Comparison of ENCODE assay signal across 8 cellular contexts in the genomic region with DNA sequence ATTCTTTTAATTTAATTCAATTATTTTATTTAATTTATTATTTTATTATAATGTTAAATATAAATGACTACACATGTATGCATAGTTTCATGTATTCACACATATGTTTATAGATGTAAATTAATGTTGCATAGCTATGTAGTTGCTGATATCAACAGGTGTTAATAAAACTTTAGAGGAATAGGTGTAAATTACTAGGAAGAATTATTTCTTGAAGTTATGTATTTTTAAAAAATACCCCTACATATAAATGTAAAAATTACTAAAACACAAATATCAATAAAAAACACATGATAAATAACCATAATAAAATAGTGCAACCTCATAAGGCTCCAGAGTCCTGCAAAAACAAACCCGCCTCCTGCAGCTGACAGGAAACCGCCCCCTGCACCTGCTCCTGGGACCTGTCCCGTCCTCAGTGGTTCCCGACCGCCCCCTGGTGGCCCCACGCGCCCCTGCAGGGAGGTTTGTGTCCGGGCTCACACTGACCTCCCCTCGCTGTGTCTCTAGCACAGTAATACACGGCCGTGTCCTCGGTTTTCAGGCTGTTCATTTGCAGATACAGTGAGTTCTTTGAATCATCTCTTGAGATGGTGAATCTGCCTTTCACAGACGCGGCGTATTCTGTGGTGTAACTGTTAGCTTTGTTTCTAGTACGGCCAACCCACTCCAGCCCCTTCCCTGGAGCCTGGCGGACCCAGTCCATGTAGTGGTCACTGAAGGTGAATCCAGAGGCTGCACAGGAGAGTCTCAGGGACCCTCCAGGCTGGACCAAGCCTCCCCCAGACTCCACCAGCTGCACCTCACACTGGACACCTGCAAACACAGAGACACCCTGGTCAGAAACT.
DNase-seq lines count a peak whose midpoint lies in the region; ATAC-seq and TF ChIP-seq lines count a peak whose summit lies in the region.

No MANE protein-coding gene starts in this region.

- no peak for ATAC-seq in sciatic nerve

- DNase-seq in CD1c-positive myeloid dendritic cell (ENCODE audit: extremely low spot score) (peak; percentile 68), HEK293T (ENCODE audit: extremely low spot score) (peak; percentile 38), NCI-H82 (lab: John Stamatoyannopoulos, UW) (peak; percentile 69), germinal center (ENCODE audit: low spot score) (peak; percentile 77), cerebellum (ENCODE audit: low spot score) (no peak), sciatic nerve (ENCODE audit: low spot score) (no peak)
- peak; percentile 23 for DNase-seq in activated CD8-positive, alpha-beta memory T cell treated with anti-CD3 and anti-CD28 coated beads, Interleukin-2, amount 50 U/mL, for 24 hours (ENCODE audit: extremely low read depth)
- DNase-seq in stimulated activated CD4-positive, alpha-beta T cell treated with anti-CD3 and anti-CD28 coated beads, Interleukin-15, amount 100 ng/mL, for 48 hours (ENCODE audit: low read depth in 2 of 2), result peak; percentile 61 to 82

- POLR2A ChIA-PET in HEK293T (lab: Yijun Ruan, JAX), result no interaction called here

- intact Hi-C loops in sciatic nerve (cut with DNase I), result no loop called here

- CTCF ChIA-PET in HEK293T (lab: Yijun Ruan, JAX), result interaction anchor here (0.7 kb wide), 1 partner anchor 17 kb away, joined by 3 read pairs; no protein-coding TSS in a partner anchor

TF ChIP-seq in HEK293T, 16 proteins besides CTCF, POLR2A, EP300 and RAD21:
- TF ChIP-seq TARDBP (IDR thresholded peaks at IDR 0.05), result no peak
- no peak for TF ChIP-seq CTBP1 (IDR thresholded peaks at IDR 0.05; ENCODE audit: borderline replicate concordance)
- TF ChIP-seq FOXM1 (IDR thresholded peaks at IDR 0.05; ENCODE audit: borderline replicate concordance), result no peak
- TF ChIP-seq, protein P1, sequence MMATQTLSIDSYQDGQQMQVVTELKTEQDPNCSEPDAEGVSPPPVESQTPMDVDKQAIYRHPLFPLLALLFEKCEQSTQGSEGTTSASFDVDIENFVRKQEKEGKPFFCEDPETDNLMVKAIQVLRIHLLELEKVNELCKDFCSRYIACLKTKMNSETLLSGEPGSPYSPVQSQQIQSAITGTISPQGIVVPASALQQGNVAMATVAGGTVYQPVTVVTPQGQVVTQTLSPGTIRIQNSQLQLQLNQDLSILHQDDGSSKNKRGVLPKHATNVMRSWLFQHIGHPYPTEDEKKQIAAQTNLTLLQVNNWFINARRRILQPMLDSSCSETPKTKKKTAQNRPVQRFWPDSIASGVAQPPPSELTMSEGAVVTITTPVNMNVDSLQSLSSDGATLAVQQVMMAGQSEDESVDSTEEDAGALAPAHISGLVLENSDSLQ (IDR thresholded peaks at IDR 0.05), result no peak

Comparison
In these comparisons a context has a peak if more than half of its experiments do, and no peak if none do; other contexts are left out.
1. DNase-seq: peak in CD1c-positive myeloid dendritic cell (single experiment), HEK293T (single experiment), NCI-H82 (single experiment), activated CD8-positive, alpha-beta memory T cell treated with anti-CD3 and anti-CD28 coated beads, Interleukin-2, amount 50 U/mL, for 24 hours (single experiment), germinal center (single experiment) and stimulated activated CD4-positive, alpha-beta T cell treated with anti-CD3 and anti-CD28 coated beads, Interleukin-15, amount 100 ng/mL, for 48 hours (2 of 2); none in cerebellum (single experiment) and sciatic nerve (single experiment).